Comparison of ENCODE assay signal across 7 cellular contexts in genomic region chr3:108588616-108589015, GRCh38. TPM values are rescaled to one million over a fixed set of nuclear protein-coding genes. Genes with fewer than 3 reads are reported as not detected.
A peak's percentile ranks its signal among the peaks of the same experiment; 100 is the strongest.
DNase-seq lines count a peak whose midpoint lies in the region; ATAC-seq, FAIRE-seq and TF ChIP-seq lines count a peak whose summit lies in the region.

No MANE protein-coding gene starts in this region.

- H3K27me3 ChIP-seq in SJSA1 (replicated peaks) (no peaks in the 10 kb centered on the region), small intestine (ENCODE audit: control insufficient read depth in 2 of 2, insufficient read depth in 2 of 2, low read length in 2 of 2) (no peaks in the 10 kb centered on the region)

- no peak for FAIRE-seq in small intestine (lab: Jason Lieb, UNC)

- H3K4me1 ChIP-seq in SJSA1 (replicated peaks) (0 out of 2 replicates have a peak, but pooled peaks cover 4% of the 10 kb centered on the region), small intestine (ENCODE audit: control insufficient read depth in 2 of 2, insufficient read depth in 1 of 2, low read depth in 1 of 2, low read length in 1 of 2) (no peaks in the 10 kb centered on the region)

- no peaks in the 10 kb centered on the region for H3K9me3 ChIP-seq in SJSA1 (replicated peaks)
- H3K9me3 ChIP-seq in small intestine (ENCODE audit: control insufficient read depth, low read depth): no peaks in the 10 kb centered on the region

- peak overlapping the region; percentile 61 for H3K4me3 ChIP-seq in SJSA1
- peak overlapping the region; percentile 91 for H3K4me3 ChIP-seq in fibroblast of the aortic adventitia (ENCODE audit: low read depth, low read length)
- peak overlapping the region; percentile 79 to 81 for H3K4me3 ChIP-seq in small intestine (ENCODE audit: low read depth in 1 of 2, low read length in 2 of 2)

- TF ChIP-seq CTCF in fibroblast of the aortic adventitia (IDR thresholded peaks at IDR 0.05; ENCODE audit: insufficient read depth, low read length): no peak

- peak; percentile 20 for DNase-seq in HCEC 1CT
- no peak for DNase-seq in SJSA1 (ENCODE audit: low read depth in 1 of 2, low spot score in 2 of 2)
- DNase-seq in fibroblast of the aortic adventitia (ENCODE audit: low read depth): peak; percentile 27
- no peak for DNase-seq in small intestine
- DNase-seq in NCI-H2227 treated with DMSO at 0.1 percent for 48 hours (lab: John Stamatoyannopoulos, UW): no peak

- ATAC-seq in GM18867 (IDR thresholded peaks at IDR 0.05; ENCODE audit: unreplicated experiment) (no peak), HG03521 (IDR thresholded peaks at IDR 0.05; ENCODE audit: unreplicated experiment) (no peak)

- peaks cover 34% of the 10 kb centered on the region for H3K36me3 ChIP-seq in SJSA1
- no peaks in the 10 kb centered on the region for H3K36me3 ChIP-seq in small intestine (ENCODE audit: control insufficient read depth in 2 of 2, insufficient read depth in 2 of 2, low read length in 2 of 2)

- H3K27ac ChIP-seq in SJSA1: peak overlapping the region; percentile 95
- peak overlapping the region in 1 of 2 donors; percentile 89 for H3K27ac ChIP-seq in small intestine (ENCODE audit: low read depth in 1 of 2, low read length in 1 of 2)

- WGBS in small intestine, 3 donors: 1% methylated on average over 10 of the region's 10 CpGs

RNA-seq across cellular contexts. Expression of gene CIP2A, which starts 0.6 kb away (rescaled TPM):
- 56.1 and 57.0 TPM in 2 replicates for total RNA-seq in SJSA1 (2014; rRNA removed; shearing (Covaris generic))
- total RNA-seq in fibroblast of the aortic adventitia (ENCODE audit: low replicate concordance): 7.1 and 39.2 TPM in 2 replicates
- 1 to 10 TPM in 1 of 3 donors, under 1 TPM in 1, not detected in 1; 0.45 to 4.8 TPM for polyA plus RNA-seq in small intestine

RNA-seq across cellular contexts. Expression of gene DZIP3, which starts 0.9 kb away (rescaled TPM):
- total RNA-seq in SJSA1 (2014; rRNA removed; shearing (Covaris generic)): 13.4 and 13.5 TPM in 2 replicates
- total RNA-seq in fibroblast of the aortic adventitia (ENCODE audit: low replicate concordance): 16.7 and 27.6 TPM in 2 replicates
- polyA plus RNA-seq in small intestine: 1 to 10 TPM in 2 of 3 donors, under 1 TPM in 1; 0.54 to 2.9 (median 1.1) TPM

Comparison
In these comparisons a context has a peak if more than half of its experiments do, and no peak if none do; other contexts are left out.
1. DNase-seq: peak in HCEC 1CT (single experiment) and fibroblast of the aortic adventitia (single experiment); none in SJSA1 (0 of 2), small intestine (single experiment) and NCI-H2227 treated with DMSO at 0.1 percent for 48 hours (single experiment).
2. Peak in every context shown above with its lines, with median percentiles within 50 percentile points of each other: H3K4me3 ChIP-seq.